Comparison of ENCODE assay signal across 17 cellular contexts in genomic region chr6:74117113-74117512, GRCh38.
"Had no signal": no experiment of that assay in that cellular context is flagged by ENCODE, and none has a peak within 500 bp of the region (broad histone marks: within the 10 kb centered on the region; RNA-seq: fewer than 3 reads in every experiment).

No MANE protein-coding gene starts in this region.

- H3K4me3 ChIP-seq: esophagus squamous epithelium, heart right ventricle, psoas muscle, suprapubic skin, thyroid gland had no signal

- H3K9me3 ChIP-seq: esophagus squamous epithelium, neutrophil, suprapubic skin, thyroid gland had no signal

- H3K4me1 ChIP-seq: esophagus squamous epithelium, heart right ventricle, psoas muscle, suprapubic skin, thyroid gland had no signal

- H3K36me3 ChIP-seq: esophagus squamous epithelium, heart right ventricle, neutrophil, suprapubic skin, thyroid gland had no signal

- H3K27ac ChIP-seq: esophagus squamous epithelium, heart right ventricle, neutrophil, psoas muscle, suprapubic skin, thyroid gland had no signal

- ATAC-seq: heart right ventricle; naive thymus-derived CD8-positive, alpha-beta T cell; psoas muscle; sciatic nerve; stimulated activated effector memory CD8-positive, alpha-beta T cell treated with anti-CD3 and anti-CD28 coated beads, Interleukin-12 subunit alpha, Interleukin-12 subunit beta, amount 100 ng/mL, for 72 hours; stimulated activated naive CD8-positive, alpha-beta T cell treated with anti-CD3 and anti-CD28 coated beads, Interleukin-15, Interleukin-2, amounts not matched to agents 100 U/mL and 50 U/mL, for 24 hours had no signal

- H3K27me3 ChIP-seq: esophagus squamous epithelium, heart right ventricle, neutrophil, suprapubic skin, thyroid gland had no signal

- DNase-seq: dermis blood vessel endothelial cell; esophagus squamous epithelium; foreskin melanocyte; heart right ventricle; hypothalamus; kidney glomerular epithelial cell; naive thymus-derived CD8-positive, alpha-beta T cell; psoas muscle; retina; small intestine; stimulated activated CD4-positive, alpha-beta T cell treated with anti-CD3 and anti-CD28 coated beads, Interleukin-2, amount 100 ng/mL, for 48 hours; stimulated activated naive CD8-positive, alpha-beta T cell treated with anti-CD3 and anti-CD28 coated beads, Interleukin-15, Interleukin-2, amounts not matched to agents 100 U/mL and 50 U/mL, for 24 hours; thyroid gland had no signal
